30 cellular contexts compared by ENCODE assay signal in genomic region chr17:27362909-27363308, GRCh38.
"Had no signal": no experiment of that assay in that cellular context is flagged by ENCODE, and none has a peak within 500 bp of the region (broad histone marks: within the 10 kb centered on the region; RNA-seq: fewer than 3 reads in every experiment).

No MANE protein-coding gene starts in this region.

- H3K4me3 Mint-ChIP-seq: activated CD4-positive, alpha-beta T cell treated with anti-CD3 and anti-CD28 coated beads, Interleukin-2, amount 10 ng/mL, durations not matched to agents 24 days and 14 days; activated CD8-positive, alpha-beta T cell treated with anti-CD3 and anti-CD28 coated beads for 36 hours; activated naive CD4-positive, alpha-beta T cell treated with anti-CD3 and anti-CD28 coated beads, Interleukin-2, amount 50 U/mL, for 24 hours; activated naive CD8-positive, alpha-beta T cell treated with anti-CD3 and anti-CD28 coated beads, Interleukin-2, amount 10 ng/mL, durations not matched to agents 7 days and 5 days; activated T-cell treated with anti-CD3 and anti-CD28 coated beads, Interleukin-2, amount 50 U/mL, for 72 hours; activated T-helper 17 cell treated with anti-CD3 and anti-CD28 coated beads, Interleukin-2, amount 50 U/mL, for 72 hours; brain; T-helper 1 cell treated with Interleukin-12 subunit alpha and Interleukin-12 subunit beta and Interleukin-4 antibody, amounts not matched to agents 30 μg/mL and 1 μg/mL, for 36 hours; T-helper 2 cell treated with Interferon-gamma antibody and Interleukin-4, amounts not matched to agents 5 μg/mL and 100 μg/mL, for 36 hours had no signal

- DNase-seq: activated CD4-positive, alpha-beta T cell treated with anti-CD3 and anti-CD28 coated beads, Interleukin-2, amount 10 ng/mL, durations not matched to agents 24 days and 14 days; activated CD4-positive, alpha-beta T cell treated with anti-CD3 and anti-CD28 coated beads, Interleukin-2, amount 50 U/mL, for 4 hours; activated CD8-positive, alpha-beta T cell treated with anti-CD3 and anti-CD28 coated beads for 36 hours; activated effector memory CD4-positive, alpha-beta T cell treated with anti-CD3 and anti-CD28 coated beads, Interleukin-2, amount 50 U/mL, for 16 hours; activated naive CD4-positive, alpha-beta T cell; activated naive CD8-positive, alpha-beta T cell treated with anti-CD3 and anti-CD28 coated beads, Interleukin-2, amount 10 ng/mL, durations not matched to agents 7 days and 5 days; activated T-cell treated with anti-CD3 and anti-CD28 coated beads, Interleukin-2, amount 50 U/mL, for 1 hour; activated T-cell treated with anti-CD3 and anti-CD28 coated beads, Interleukin-2, amount 50 U/mL, for 72 hours; amygdala; central memory CD4-positive, alpha-beta T cell; KG1; MM.1S; MV-4-11; NCI-H1092; NCI-H1436 treated with DMSO at 0.1 percent for 48 hours; NCI-H1694 treated with DMSO at 0.1 percent for 48 hours; NCI-H2029; NCI-H345; NCI-H524 treated with DMSO at 0.1 percent for 48 hours; SHP77; SJCRH30; SK-N-SH had no signal

- H3K36me3 ChIP-seq: SJCRH30 had no signal

- H3K9me3 Mint-ChIP-seq: activated CD4-positive, alpha-beta T cell treated with anti-CD3 and anti-CD28 coated beads, Interleukin-2, amount 10 ng/mL, durations not matched to agents 24 days and 14 days; activated CD8-positive, alpha-beta T cell treated with anti-CD3 and anti-CD28 coated beads for 36 hours; activated naive CD4-positive, alpha-beta T cell treated with anti-CD3 and anti-CD28 coated beads, Interleukin-2, amount 50 U/mL, for 24 hours; activated naive CD8-positive, alpha-beta T cell treated with anti-CD3 and anti-CD28 coated beads, Interleukin-2, amount 10 ng/mL, durations not matched to agents 7 days and 5 days; activated T-cell treated with anti-CD3 and anti-CD28 coated beads, Interleukin-2, amount 50 U/mL, for 72 hours; activated T-helper 17 cell treated with anti-CD3 and anti-CD28 coated beads, Interleukin-2, amount 50 U/mL, for 72 hours; T-helper 1 cell treated with Interleukin-12 subunit alpha and Interleukin-12 subunit beta and Interleukin-4 antibody, amounts not matched to agents 30 μg/mL and 1 μg/mL, for 36 hours; T-helper 2 cell treated with Interferon-gamma antibody and Interleukin-4, amounts not matched to agents 5 μg/mL and 100 μg/mL, for 36 hours had no signal

- H3K4me1 Mint-ChIP-seq: activated naive CD4-positive, alpha-beta T cell treated with anti-CD3 and anti-CD28 coated beads, Interleukin-2, amount 50 U/mL, for 24 hours; activated naive CD8-positive, alpha-beta T cell treated with anti-CD3 and anti-CD28 coated beads, Interleukin-2, amount 10 ng/mL, durations not matched to agents 7 days and 5 days; activated T-helper 17 cell treated with anti-CD3 and anti-CD28 coated beads, Interleukin-2, amount 50 U/mL, for 72 hours; brain had no signal

- H3K27me3 Mint-ChIP-seq: activated CD8-positive, alpha-beta T cell treated with anti-CD3 and anti-CD28 coated beads for 36 hours; activated naive CD4-positive, alpha-beta T cell treated with anti-CD3 and anti-CD28 coated beads, Interleukin-2, amount 50 U/mL, for 24 hours; activated T-helper 17 cell treated with anti-CD3 and anti-CD28 coated beads, Interleukin-2, amount 50 U/mL, for 72 hours had no signal

- FAIRE-seq: astrocyte, bronchial epithelial cell, TTC549 had no signal

- H3K9me3 ChIP-seq: SK-N-SH had no signal

- H3K4me1 ChIP-seq: SJCRH30 had no signal

- ATAC-seq: activated CD8-positive, alpha-beta T cell treated with anti-CD3 and anti-CD28 coated beads for 36 hours; activated T-cell treated with anti-CD3 and anti-CD28 coated beads, Interleukin-2, amount 50 U/mL, for 72 hours; activated T-helper 17 cell treated with anti-CD3 and anti-CD28 coated beads, Interleukin-2, amount 50 U/mL, for 72 hours had no signal

- H3K4me3 ChIP-seq: SJCRH30 had no signal

- H3K36me3 Mint-ChIP-seq: activated naive CD4-positive, alpha-beta T cell treated with anti-CD3 and anti-CD28 coated beads, Interleukin-2, amount 50 U/mL, for 24 hours; activated naive CD8-positive, alpha-beta T cell treated with anti-CD3 and anti-CD28 coated beads, Interleukin-2, amount 10 ng/mL, durations not matched to agents 7 days and 5 days; brain had no signal

- H3K27ac Mint-ChIP-seq: activated CD4-positive, alpha-beta T cell treated with anti-CD3 and anti-CD28 coated beads, Interleukin-2, amount 10 ng/mL, durations not matched to agents 24 days and 14 days; activated CD8-positive, alpha-beta T cell treated with anti-CD3 and anti-CD28 coated beads for 36 hours; activated naive CD4-positive, alpha-beta T cell treated with anti-CD3 and anti-CD28 coated beads, Interleukin-2, amount 50 U/mL, for 24 hours; activated naive CD8-positive, alpha-beta T cell treated with anti-CD3 and anti-CD28 coated beads, Interleukin-2, amount 10 ng/mL, durations not matched to agents 7 days and 5 days; activated T-cell treated with anti-CD3 and anti-CD28 coated beads, Interleukin-2, amount 50 U/mL, for 72 hours; activated T-helper 17 cell treated with anti-CD3 and anti-CD28 coated beads, Interleukin-2, amount 50 U/mL, for 72 hours; brain; T-helper 1 cell treated with Interleukin-12 subunit alpha and Interleukin-12 subunit beta and Interleukin-4 antibody, amounts not matched to agents 30 μg/mL and 1 μg/mL, for 36 hours; T-helper 2 cell treated with Interferon-gamma antibody and Interleukin-4, amounts not matched to agents 5 μg/mL and 100 μg/mL, for 36 hours had no signal

- H3K27ac ChIP-seq: SJCRH30 had no signal
